1 cellular context compared by ENCODE assay signal in the genomic region with DNA sequence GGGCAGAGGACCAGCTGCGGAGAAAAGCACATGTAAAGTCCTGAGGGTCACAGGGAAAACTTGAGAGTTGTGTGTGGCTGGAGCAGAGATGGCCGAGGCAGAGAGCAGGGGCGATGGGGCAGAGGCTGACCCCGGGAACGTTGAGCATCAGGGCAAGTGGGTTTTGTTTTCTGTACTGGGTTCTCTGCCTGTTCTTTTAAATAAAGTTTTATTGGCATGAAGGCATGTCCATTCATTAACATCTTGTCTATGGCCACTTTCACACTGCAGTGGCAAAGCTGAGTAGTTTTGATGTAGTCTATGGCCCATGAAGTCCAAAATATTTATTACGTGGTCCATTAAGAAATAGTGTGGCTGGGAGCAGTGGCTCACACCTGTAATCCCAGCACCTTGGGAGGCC.
TF ChIP-seq lines count a peak whose summit lies in the region.

No MANE protein-coding gene starts in this region.

TF ChIP-seq in GM12878, 131 proteins besides CTCF, POLR2A, EP300 and RAD21 (continued from another document):
- TF ChIP-seq, protein P1, sequence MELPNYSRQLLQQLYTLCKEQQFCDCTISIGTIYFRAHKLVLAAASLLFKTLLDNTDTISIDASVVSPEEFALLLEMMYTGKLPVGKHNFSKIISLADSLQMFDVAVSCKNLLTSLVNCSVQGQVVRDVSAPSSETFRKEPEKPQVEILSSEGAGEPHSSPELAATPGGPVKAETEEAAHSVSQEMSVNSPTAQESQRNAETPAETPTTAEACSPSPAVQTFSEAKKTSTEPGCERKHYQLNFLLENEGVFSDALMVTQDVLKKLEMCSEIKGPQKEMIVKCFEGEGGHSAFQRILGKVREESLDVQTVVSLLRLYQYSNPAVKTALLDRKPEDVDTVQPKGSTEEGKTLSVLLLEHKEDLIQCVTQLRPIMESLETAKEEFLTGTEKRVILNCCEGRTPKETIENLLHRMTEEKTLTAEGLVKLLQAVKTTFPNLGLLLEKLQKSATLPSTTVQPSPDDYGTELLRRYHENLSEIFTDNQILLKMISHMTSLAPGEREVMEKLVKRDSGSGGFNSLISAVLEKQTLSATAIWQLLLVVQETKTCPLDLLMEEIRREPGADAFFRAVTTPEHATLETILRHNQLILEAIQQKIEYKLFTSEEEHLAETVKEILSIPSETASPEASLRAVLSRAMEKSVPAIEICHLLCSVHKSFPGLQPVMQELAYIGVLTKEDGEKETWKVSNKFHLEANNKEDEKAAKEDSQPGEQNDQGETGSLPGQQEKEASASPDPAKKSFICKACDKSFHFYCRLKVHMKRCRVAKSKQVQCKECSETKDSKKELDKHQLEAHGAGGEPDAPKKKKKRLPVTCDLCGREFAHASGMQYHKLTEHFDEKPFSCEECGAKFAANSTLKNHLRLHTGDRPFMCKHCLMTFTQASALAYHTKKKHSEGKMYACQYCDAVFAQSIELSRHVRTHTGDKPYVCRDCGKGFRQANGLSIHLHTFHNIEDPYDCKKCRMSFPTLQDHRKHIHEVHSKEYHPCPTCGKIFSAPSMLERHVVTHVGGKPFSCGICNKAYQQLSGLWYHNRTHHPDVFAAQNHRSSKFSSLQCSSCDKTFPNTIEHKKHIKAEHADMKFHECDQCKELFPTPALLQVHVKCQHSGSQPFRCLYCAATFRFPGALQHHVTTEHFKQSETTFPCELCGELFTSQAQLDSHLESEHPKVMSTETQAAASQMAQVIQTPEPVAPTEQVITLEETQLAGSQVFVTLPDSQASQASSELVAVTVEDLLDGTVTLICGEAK (IDR thresholded peaks at IDR 0.05; ENCODE audit: borderline replicate concordance): peak; percentile 81
